1 cellular context compared by ENCODE assay signal in genomic region chr19:4639531-4640246, GRCh38.
TF ChIP-seq lines count a peak whose summit lies in the region.

No MANE protein-coding gene starts in this region.

TF ChIP-seq in GM12878, 131 proteins besides CTCF, POLR2A, EP300 and RAD21:
- TF ChIP-seq TAF1 (IDR thresholded peaks at IDR 0.05; ENCODE audit: borderline replicate concordance, low read depth, low read length) (no peak), BCL11A (IDR thresholded peaks at IDR 0.05; ENCODE audit: low read depth, low read length) (no peak), HDGF (IDR thresholded peaks at IDR 0.05) (no peak), EGR1 (IDR thresholded peaks at IDR 0.05; ENCODE audit: borderline replicate concordance in 1 of 2, low read depth in 2 of 2, low read length in 2 of 2) (no peak), CUX1 (IDR thresholded peaks at IDR 0.05; ENCODE audit: insufficient replicate concordance, low read depth, low read length) (no peak), CEBPB (IDR thresholded peaks at IDR 0.05; ENCODE audit: borderline replicate concordance in 1 of 2, low read depth in 2 of 2, low read length in 2 of 2) (no peak), GATAD2B (conservative IDR thresholded peaks at IDR 0.05; ENCODE audit: low read depth) (0 out of 2 replicates have a peak, but pooled peaks have one; percentile 14), SIN3A (IDR thresholded peaks at IDR 0.05; ENCODE audit: low read depth, low read length) (peak; percentile 72; the same call in 1 of the 2 replicates), EED (IDR thresholded peaks at IDR 0.05; ENCODE audit: low read depth) (no peak), TCF12 (IDR thresholded peaks at IDR 0.05; ENCODE audit: low read depth, low read length) (0 out of 2 replicates have a peak, but pooled peaks have one; percentile 5), LARP7 (IDR thresholded peaks at IDR 0.05) (peak; percentile 35; the same call in 1 of the 2 replicates), NFYA (IDR thresholded peaks at IDR 0.05; ENCODE audit: borderline replicate concordance, low read depth, low read length) (no peak), SREBF1 (IDR thresholded peaks at IDR 0.05; ENCODE audit: low read length) (no peak), NKRF (conservative IDR thresholded peaks at IDR 0.05) (peak; percentile 40; the same call in 1 of the 2 replicates), SREBF2 (IDR thresholded peaks at IDR 0.05; ENCODE audit: low read length) (no peak), PAX8 (IDR thresholded peaks at IDR 0.05) (no peak), NBN (IDR thresholded peaks at IDR 0.05) (no peak), IKZF1 (conservative IDR thresholded peaks at IDR 0.05) (no peak), ZSCAN29 (IDR thresholded peaks at IDR 0.05) (no peak), ZZZ3 (IDR thresholded peaks at IDR 0.05; ENCODE audit: control insufficient read depth, insufficient read length, low read depth) (no peak), RB1 (IDR thresholded peaks at IDR 0.05; ENCODE audit: borderline replicate concordance) (0 out of 2 replicates have a peak, but pooled peaks have one; percentile 18), SMARCA5 (IDR thresholded peaks at IDR 0.05) (peak; percentile 79), ZNF622 (IDR thresholded peaks at IDR 0.05) (no peak), MTA2 (IDR thresholded peaks at IDR 0.05; ENCODE audit: low read depth) (no peak)
- TF ChIP-seq, protein P1, sequence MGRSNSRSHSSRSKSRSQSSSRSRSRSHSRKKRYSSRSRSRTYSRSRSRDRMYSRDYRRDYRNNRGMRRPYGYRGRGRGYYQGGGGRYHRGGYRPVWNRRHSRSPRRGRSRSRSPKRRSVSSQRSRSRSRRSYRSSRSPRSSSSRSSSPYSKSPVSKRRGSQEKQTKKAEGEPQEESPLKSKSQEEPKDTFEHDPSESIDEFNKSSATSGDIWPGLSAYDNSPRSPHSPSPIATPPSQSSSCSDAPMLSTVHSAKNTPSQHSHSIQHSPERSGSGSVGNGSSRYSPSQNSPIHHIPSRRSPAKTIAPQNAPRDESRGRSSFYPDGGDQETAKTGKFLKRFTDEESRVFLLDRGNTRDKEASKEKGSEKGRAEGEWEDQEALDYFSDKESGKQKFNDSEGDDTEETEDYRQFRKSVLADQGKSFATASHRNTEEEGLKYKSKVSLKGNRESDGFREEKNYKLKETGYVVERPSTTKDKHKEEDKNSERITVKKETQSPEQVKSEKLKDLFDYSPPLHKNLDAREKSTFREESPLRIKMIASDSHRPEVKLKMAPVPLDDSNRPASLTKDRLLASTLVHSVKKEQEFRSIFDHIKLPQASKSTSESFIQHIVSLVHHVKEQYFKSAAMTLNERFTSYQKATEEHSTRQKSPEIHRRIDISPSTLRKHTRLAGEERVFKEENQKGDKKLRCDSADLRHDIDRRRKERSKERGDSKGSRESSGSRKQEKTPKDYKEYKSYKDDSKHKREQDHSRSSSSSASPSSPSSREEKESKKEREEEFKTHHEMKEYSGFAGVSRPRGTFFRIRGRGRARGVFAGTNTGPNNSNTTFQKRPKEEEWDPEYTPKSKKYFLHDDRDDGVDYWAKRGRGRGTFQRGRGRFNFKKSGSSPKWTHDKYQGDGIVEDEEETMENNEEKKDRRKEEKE (IDR thresholded peaks at IDR 0.05) = no peak
- TF ChIP-seq, protein P2, sequence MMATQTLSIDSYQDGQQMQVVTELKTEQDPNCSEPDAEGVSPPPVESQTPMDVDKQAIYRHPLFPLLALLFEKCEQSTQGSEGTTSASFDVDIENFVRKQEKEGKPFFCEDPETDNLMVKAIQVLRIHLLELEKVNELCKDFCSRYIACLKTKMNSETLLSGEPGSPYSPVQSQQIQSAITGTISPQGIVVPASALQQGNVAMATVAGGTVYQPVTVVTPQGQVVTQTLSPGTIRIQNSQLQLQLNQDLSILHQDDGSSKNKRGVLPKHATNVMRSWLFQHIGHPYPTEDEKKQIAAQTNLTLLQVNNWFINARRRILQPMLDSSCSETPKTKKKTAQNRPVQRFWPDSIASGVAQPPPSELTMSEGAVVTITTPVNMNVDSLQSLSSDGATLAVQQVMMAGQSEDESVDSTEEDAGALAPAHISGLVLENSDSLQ (IDR thresholded peaks at IDR 0.05) = no peak
- TF ChIP-seq, protein P3, sequence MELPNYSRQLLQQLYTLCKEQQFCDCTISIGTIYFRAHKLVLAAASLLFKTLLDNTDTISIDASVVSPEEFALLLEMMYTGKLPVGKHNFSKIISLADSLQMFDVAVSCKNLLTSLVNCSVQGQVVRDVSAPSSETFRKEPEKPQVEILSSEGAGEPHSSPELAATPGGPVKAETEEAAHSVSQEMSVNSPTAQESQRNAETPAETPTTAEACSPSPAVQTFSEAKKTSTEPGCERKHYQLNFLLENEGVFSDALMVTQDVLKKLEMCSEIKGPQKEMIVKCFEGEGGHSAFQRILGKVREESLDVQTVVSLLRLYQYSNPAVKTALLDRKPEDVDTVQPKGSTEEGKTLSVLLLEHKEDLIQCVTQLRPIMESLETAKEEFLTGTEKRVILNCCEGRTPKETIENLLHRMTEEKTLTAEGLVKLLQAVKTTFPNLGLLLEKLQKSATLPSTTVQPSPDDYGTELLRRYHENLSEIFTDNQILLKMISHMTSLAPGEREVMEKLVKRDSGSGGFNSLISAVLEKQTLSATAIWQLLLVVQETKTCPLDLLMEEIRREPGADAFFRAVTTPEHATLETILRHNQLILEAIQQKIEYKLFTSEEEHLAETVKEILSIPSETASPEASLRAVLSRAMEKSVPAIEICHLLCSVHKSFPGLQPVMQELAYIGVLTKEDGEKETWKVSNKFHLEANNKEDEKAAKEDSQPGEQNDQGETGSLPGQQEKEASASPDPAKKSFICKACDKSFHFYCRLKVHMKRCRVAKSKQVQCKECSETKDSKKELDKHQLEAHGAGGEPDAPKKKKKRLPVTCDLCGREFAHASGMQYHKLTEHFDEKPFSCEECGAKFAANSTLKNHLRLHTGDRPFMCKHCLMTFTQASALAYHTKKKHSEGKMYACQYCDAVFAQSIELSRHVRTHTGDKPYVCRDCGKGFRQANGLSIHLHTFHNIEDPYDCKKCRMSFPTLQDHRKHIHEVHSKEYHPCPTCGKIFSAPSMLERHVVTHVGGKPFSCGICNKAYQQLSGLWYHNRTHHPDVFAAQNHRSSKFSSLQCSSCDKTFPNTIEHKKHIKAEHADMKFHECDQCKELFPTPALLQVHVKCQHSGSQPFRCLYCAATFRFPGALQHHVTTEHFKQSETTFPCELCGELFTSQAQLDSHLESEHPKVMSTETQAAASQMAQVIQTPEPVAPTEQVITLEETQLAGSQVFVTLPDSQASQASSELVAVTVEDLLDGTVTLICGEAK (IDR thresholded peaks at IDR 0.05; ENCODE audit: borderline replicate concordance) = no peak
- TF ChIP-seq, protein P4, sequence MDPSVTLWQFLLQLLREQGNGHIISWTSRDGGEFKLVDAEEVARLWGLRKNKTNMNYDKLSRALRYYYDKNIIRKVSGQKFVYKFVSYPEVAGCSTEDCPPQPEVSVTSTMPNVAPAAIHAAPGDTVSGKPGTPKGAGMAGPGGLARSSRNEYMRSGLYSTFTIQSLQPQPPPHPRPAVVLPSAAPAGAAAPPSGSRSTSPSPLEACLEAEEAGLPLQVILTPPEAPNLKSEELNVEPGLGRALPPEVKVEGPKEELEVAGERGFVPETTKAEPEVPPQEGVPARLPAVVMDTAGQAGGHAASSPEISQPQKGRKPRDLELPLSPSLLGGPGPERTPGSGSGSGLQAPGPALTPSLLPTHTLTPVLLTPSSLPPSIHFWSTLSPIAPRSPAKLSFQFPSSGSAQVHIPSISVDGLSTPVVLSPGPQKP (IDR thresholded peaks at IDR 0.05; ENCODE audit: low read depth, low read length) = no peak
- TF ChIP-seq, protein P5, sequence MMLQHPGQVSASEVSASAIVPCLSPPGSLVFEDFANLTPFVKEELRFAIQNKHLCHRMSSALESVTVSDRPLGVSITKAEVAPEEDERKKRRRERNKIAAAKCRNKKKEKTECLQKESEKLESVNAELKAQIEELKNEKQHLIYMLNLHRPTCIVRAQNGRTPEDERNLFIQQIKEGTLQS (IDR thresholded peaks at IDR 0.05; ENCODE audit: borderline replicate concordance, extremely low read depth, low read depth, low read length) = no peak
